Comparison of ENCODE assay signal across 21 cellular contexts in genomic region chr4:48035952-48036351, GRCh38. TPM values are rescaled to one million over a fixed set of nuclear protein-coding genes. Genes with fewer than 3 reads are reported as not detected.
DNase-seq lines count a peak whose midpoint lies in the region; ATAC-seq and TF ChIP-seq lines count a peak whose summit lies in the region.
"Had no signal": no experiment of that assay in that cellular context is flagged by ENCODE, and none has a peak within 500 bp of the region (broad histone marks: within the 10 kb centered on the region; RNA-seq: fewer than 3 reads in every experiment).

No MANE protein-coding gene starts in this region.

- peak overlapping the region; percentile 57 for H3K4me3 ChIP-seq in DOHH2 (ENCODE audit: low read length)

- H3K4me3 Mint-ChIP-seq in activated T-cell treated with anti-CD3 and anti-CD28 coated beads, Interleukin-2, amount 50 U/mL, for 4 hours = peak overlapping the region; percentile 6
- H3K4me3 Mint-ChIP-seq in activated B cell treated with CpG ODN at 0.5 μM for 24 hours = no peak overlapping the region
- H3K4me3 Mint-ChIP-seq in stimulated activated effector memory CD8-positive, alpha-beta T cell treated with anti-CD3 and anti-CD28 coated beads, Interleukin-12 subunit alpha, Interleukin-12 subunit beta, amount 100 ng/mL, for 72 hours = peak overlapping the region; percentile 12
- H3K4me3 Mint-ChIP-seq: CD8-positive, alpha-beta T cell; H9 had no signal

- peak overlapping the region; percentile 85 for H3K27ac ChIP-seq in DOHH2 (ENCODE audit: low read depth, low read length)
- H3K27ac ChIP-seq: KMS-11 had no signal

- peaks cover 7% of the 10 kb centered on the region for H3K36me3 Mint-ChIP-seq in activated T-cell treated with anti-CD3 and anti-CD28 coated beads, Interleukin-2, amount 50 U/mL, for 4 hours (ENCODE audit: insufficient read depth)
- H3K36me3 Mint-ChIP-seq in activated B cell treated with CpG ODN at 0.5 μM for 24 hours (ENCODE audit: low read depth) = no peaks in the 10 kb centered on the region
- peaks cover 6% of the 10 kb centered on the region for H3K36me3 Mint-ChIP-seq in stimulated activated effector memory CD8-positive, alpha-beta T cell treated with anti-CD3 and anti-CD28 coated beads, Interleukin-12 subunit alpha, Interleukin-12 subunit beta, amount 100 ng/mL, for 72 hours
- H3K36me3 Mint-ChIP-seq: CD8-positive, alpha-beta T cell had no signal

- DNase-seq in activated T-cell treated with anti-CD3 and anti-CD28 coated beads, Interleukin-2, amount 50 U/mL, for 4 hours = no peak
- no peak for DNase-seq in activated T-cell treated with anti-CD3 and anti-CD28 coated beads, Interleukin-2, amount 50 U/mL, for 48 hours
- no peak for DNase-seq in activated B cell treated with CpG ODN at 0.5 μM for 24 hours
- DNase-seq in stimulated activated effector memory CD8-positive, alpha-beta T cell treated with anti-CD3 and anti-CD28 coated beads, Interleukin-12 subunit alpha, Interleukin-12 subunit beta, amount 100 ng/mL, for 72 hours (ENCODE audit: low spot score in 2 of 2) = no peak
- DNase-seq in AML-193 (lab: John Stamatoyannopoulos, UW) = no peak
- DNase-seq in ecto neural progenitor cell (ENCODE audit: low spot score) = no peak
- DNase-seq: BE2C; CD8-positive, alpha-beta T cell; DMS79; H9; NCI-H1092; NCI-H146; NCI-H2081; NCI-H510A; NCI-H774 had no signal

- H3K27me3 Mint-ChIP-seq in activated T-cell treated with anti-CD3 and anti-CD28 coated beads, Interleukin-2, amount 50 U/mL, for 4 hours (ENCODE audit: low read depth) = peaks cover 2% of the 10 kb centered on the region
- H3K27me3 Mint-ChIP-seq in activated B cell treated with CpG ODN at 0.5 μM for 24 hours = no peaks in the 10 kb centered on the region

- ATAC-seq in activated T-cell treated with anti-CD3 and anti-CD28 coated beads, Interleukin-2, amount 50 U/mL, for 4 hours = peak; percentile 53 to 55
- no peak for ATAC-seq in activated B cell treated with CpG ODN at 0.5 μM for 24 hours (ENCODE audit: low read depth)
- ATAC-seq in stimulated activated effector memory CD8-positive, alpha-beta T cell treated with anti-CD3 and anti-CD28 coated beads, Interleukin-12 subunit alpha, Interleukin-12 subunit beta, amount 100 ng/mL, for 72 hours = peak; percentile 59
- ATAC-seq: CD8-positive, alpha-beta T cell; Panc1; Right ventricle myocardium inferior had no signal

- no peaks in the 10 kb centered on the region for H3K79me2 ChIP-seq in DOHH2 (ENCODE audit: control insufficient read depth, low read length)

- intact Hi-C loops in activated B cell treated with CpG ODN at 0.5 μM for 24 hours (cut with micrococcal nuclease) = loop anchor here (1.0 to 2.0 kb wide), 4 partner anchors 11 to 745 kb away; partner anchors contain the start of genes FRYL, NFXL1 and TEC

- H3K27me3 ChIP-seq in DOHH2 (ENCODE audit: control insufficient read depth, low read length) = no peaks in the 10 kb centered on the region
- H3K27me3 ChIP-seq: BE2C had no signal

- peak overlapping the region; percentile 81 for H3K4me2 ChIP-seq in DOHH2 (ENCODE audit: low read length)
- H3K4me2 ChIP-seq: KMS-11 had no signal

- H3K4me1 ChIP-seq in DOHH2 (ENCODE audit: control insufficient read depth, low read length) = peaks cover 84% of the 10 kb centered on the region
- H3K4me1 ChIP-seq: BE2C had no signal

- no peaks in the 10 kb centered on the region for H3K9me3 Mint-ChIP-seq in activated T-cell treated with anti-CD3 and anti-CD28 coated beads, Interleukin-2, amount 50 U/mL, for 4 hours
- no peaks in the 10 kb centered on the region for H3K9me3 Mint-ChIP-seq in activated B cell treated with CpG ODN at 0.5 μM for 24 hours
- H3K9me3 Mint-ChIP-seq in stimulated activated effector memory CD8-positive, alpha-beta T cell treated with anti-CD3 and anti-CD28 coated beads, Interleukin-12 subunit alpha, Interleukin-12 subunit beta, amount 100 ng/mL, for 72 hours = no peaks in the 10 kb centered on the region
- H3K9me3 Mint-ChIP-seq: CD8-positive, alpha-beta T cell; H9 had no signal

- TF ChIP-seq CTCF in DOHH2 (IDR thresholded peaks at IDR 0.05; ENCODE audit: low read depth, low read length, poor library complexity, severe bottlenecking) (no peak), activated B cell treated with CpG ODN at 0.5 μM for 24 hours (IDR thresholded peaks at IDR 0.05) (no peak)

- peaks cover 42% of the 10 kb centered on the region for H3K4me1 Mint-ChIP-seq in activated T-cell treated with anti-CD3 and anti-CD28 coated beads, Interleukin-2, amount 50 U/mL, for 4 hours (ENCODE audit: low read depth)
- peaks cover 46% of the 10 kb centered on the region for H3K4me1 Mint-ChIP-seq in activated B cell treated with CpG ODN at 0.5 μM for 24 hours
- H3K4me1 Mint-ChIP-seq in stimulated activated effector memory CD8-positive, alpha-beta T cell treated with anti-CD3 and anti-CD28 coated beads, Interleukin-12 subunit alpha, Interleukin-12 subunit beta, amount 100 ng/mL, for 72 hours = peaks cover 21% of the 10 kb centered on the region

- H3K36me3 ChIP-seq in DOHH2 (ENCODE audit: control insufficient read depth, low read length) = peaks cover 3% of the 10 kb centered on the region; the same call in 1 of the 2 replicates
- H3K36me3 ChIP-seq: BE2C had no signal

- H3K27ac Mint-ChIP-seq in activated B cell treated with CpG ODN at 0.5 μM for 24 hours = peak overlapping the region; percentile 92
- peak overlapping the region; percentile 3 for H3K27ac Mint-ChIP-seq in stimulated activated effector memory CD8-positive, alpha-beta T cell treated with anti-CD3 and anti-CD28 coated beads, Interleukin-12 subunit alpha, Interleukin-12 subunit beta, amount 100 ng/mL, for 72 hours
- H3K27ac Mint-ChIP-seq: CD8-positive, alpha-beta T cell; H9 had no signal

- H3F3A ChIP-seq in DOHH2 (ENCODE audit: control insufficient read depth, insufficient read depth) = peaks cover 24% of the 10 kb centered on the region

- POLR2A ChIA-PET in activated B cell treated with CpG ODN at 0.5 μM for 24 hours (lab: Charles Lee) = interaction anchor here (0.8 to 1.6 kb wide), 3 partner anchors 11 to 51 kb away, joined by 3 to 60 read pairs (median 5); no protein-coding TSS in a partner anchor

- H3K9me3 ChIP-seq in DOHH2 (ENCODE audit: control insufficient read depth, insufficient read depth, low read length) = no peaks in the 10 kb centered on the region
- H3K9me3 ChIP-seq: BE2C had no signal

- H4K20me1 ChIP-seq in DOHH2 (ENCODE audit: control insufficient read depth, insufficient read depth, low read depth, low read length) = no peaks in the 10 kb centered on the region

- H3K9me2 ChIP-seq in DOHH2 (replicated peaks; ENCODE audit: control insufficient read depth, low read length) = no peaks in the 10 kb centered on the region

- CTCF ChIA-PET in activated B cell treated with CpG ODN at 0.5 μM for 24 hours (lab: Charles Lee) = interaction anchor here (0.8 to 5.3 kb wide), 4 partner anchors 12 to 51 kb away, joined by 3 to 90 read pairs (median 28); partner anchors contain the start of genes CNGA1 and NIPAL1

RNA-seq across cellular contexts. Expression of gene NIPAL1, which starts 19.4 kb away (rescaled TPM):
- total RNA-seq in activated T-cell treated with anti-CD3 and anti-CD28 coated beads, Interleukin-2, amount 50 U/mL, for 4 hours = 1 to 10 TPM; 8.6 to 8.9 (median 8.8) TPM
- total RNA-seq in activated B cell treated with CpG ODN at 0.5 μM for 24 hours = 0.69 and 0.73 TPM in 2 replicates

RNA-seq across cellular contexts. Expression of gene CNGA1, which starts 19.5 kb away (rescaled TPM):
- total RNA-seq in activated T-cell treated with anti-CD3 and anti-CD28 coated beads, Interleukin-2, amount 50 U/mL, for 4 hours = under 1 TPM; 0.32 to 0.33 (median 0.33) TPM
- not detected in 2 replicates for total RNA-seq in activated B cell treated with CpG ODN at 0.5 μM for 24 hours
- total RNA-seq: CD8-positive, alpha-beta T cell; G401; MCF 10A; Right ventricle myocardium inferior had no signal
